In the genomic region with DNA sequence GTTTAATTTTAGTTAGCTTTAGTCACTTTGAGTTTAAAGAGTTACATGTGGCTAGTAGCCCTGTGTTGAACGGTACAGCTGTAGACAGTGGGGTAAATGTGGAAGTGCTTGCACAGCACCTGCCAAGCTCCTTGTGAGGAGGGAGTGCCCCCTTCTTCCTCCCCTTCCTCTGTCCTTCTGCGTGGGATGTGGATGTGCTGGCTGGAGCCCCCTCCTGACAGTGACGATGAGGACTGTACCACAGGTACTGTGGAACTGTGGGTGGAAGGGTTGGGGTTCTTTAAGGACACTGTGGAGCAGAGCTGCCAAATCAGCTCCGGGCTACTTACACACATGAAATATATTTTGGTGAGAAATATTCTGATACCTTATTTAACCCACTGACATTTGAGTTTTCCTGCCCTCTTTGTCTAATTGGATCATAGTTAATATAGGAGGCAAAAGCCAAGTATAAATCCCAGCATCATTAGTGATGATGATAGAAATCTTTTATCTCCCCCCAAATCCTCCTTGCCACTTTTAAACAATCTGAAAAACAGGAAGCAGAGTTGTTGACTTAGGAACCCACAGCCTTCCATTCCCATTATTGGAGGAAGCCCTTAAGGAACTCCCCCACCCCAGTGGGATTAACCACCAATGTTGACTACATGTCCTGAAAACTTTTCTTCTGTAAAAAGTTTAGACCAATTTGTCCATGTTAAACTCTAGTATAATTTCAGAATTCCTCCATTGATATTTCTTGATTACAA, we compare ENCODE assay signal across 1 cellular context.
TF ChIP-seq lines count a peak whose summit lies in the region.

No MANE protein-coding gene starts in this region.

TF ChIP-seq in A549, 52 proteins besides CTCF, POLR2A, EP300 and RAD21 (continued from another document):
- TF ChIP-seq, protein P1, sequence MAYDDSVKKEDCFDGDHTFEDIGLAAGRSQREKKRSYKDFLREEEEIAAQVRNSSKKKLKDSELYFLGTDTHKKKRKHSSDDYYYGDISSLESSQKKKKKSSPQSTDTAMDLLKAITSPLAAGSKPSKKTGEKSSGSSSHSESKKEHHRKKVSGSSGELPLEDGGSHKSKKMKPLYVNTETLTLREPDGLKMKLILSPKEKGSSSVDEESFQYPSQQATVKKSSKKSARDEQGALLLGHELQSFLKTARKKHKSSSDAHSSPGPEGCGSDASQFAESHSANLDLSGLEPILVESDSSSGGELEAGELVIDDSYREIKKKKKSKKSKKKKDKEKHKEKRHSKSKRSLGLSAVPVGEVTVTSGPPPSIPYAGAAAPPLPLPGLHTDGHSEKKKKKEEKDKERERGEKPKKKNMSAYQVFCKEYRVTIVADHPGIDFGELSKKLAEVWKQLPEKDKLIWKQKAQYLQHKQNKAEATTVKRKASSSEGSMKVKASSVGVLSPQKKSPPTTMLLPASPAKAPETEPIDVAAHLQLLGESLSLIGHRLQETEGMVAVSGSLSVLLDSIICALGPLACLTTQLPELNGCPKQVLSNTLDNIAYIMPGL (CRISPR knock-in tag; IDR thresholded peaks at IDR 0.05; ENCODE audit: borderline replicate concordance) = no peak
- TF ChIP-seq HES2 (IDR thresholded peaks at IDR 0.05) (no peak), FOSL2 (IDR thresholded peaks at IDR 0.05) (no peak), FOSL2 (CRISPR knock-in tag; IDR thresholded peaks at IDR 0.05) (no peak), FOSB (CRISPR knock-in tag; IDR thresholded peaks at IDR 0.05) (no peak), ELK1 (IDR thresholded peaks at IDR 0.05; ENCODE audit: low read depth, low read length) (no peak), HOXB5 (CRISPR knock-in tag; IDR thresholded peaks at IDR 0.05) (no peak), HOXA7 (CRISPR knock-in tag; IDR thresholded peaks at IDR 0.05) (no peak)
- TF ChIP-seq, protein P2, sequence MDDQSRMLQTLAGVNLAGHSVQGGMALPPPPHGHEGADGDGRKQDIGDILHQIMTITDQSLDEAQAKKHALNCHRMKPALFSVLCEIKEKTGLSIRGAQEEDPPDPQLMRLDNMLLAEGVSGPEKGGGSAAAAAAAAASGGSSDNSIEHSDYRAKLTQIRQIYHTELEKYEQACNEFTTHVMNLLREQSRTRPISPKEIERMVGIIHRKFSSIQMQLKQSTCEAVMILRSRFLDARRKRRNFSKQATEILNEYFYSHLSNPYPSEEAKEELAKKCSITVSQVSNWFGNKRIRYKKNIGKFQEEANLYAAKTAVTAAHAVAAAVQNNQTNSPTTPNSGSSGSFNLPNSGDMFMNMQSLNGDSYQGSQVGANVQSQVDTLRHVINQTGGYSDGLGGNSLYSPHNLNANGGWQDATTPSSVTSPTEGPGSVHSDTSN (IDR thresholded peaks at IDR 0.05) = no peak
- TF ChIP-seq, protein P3, sequence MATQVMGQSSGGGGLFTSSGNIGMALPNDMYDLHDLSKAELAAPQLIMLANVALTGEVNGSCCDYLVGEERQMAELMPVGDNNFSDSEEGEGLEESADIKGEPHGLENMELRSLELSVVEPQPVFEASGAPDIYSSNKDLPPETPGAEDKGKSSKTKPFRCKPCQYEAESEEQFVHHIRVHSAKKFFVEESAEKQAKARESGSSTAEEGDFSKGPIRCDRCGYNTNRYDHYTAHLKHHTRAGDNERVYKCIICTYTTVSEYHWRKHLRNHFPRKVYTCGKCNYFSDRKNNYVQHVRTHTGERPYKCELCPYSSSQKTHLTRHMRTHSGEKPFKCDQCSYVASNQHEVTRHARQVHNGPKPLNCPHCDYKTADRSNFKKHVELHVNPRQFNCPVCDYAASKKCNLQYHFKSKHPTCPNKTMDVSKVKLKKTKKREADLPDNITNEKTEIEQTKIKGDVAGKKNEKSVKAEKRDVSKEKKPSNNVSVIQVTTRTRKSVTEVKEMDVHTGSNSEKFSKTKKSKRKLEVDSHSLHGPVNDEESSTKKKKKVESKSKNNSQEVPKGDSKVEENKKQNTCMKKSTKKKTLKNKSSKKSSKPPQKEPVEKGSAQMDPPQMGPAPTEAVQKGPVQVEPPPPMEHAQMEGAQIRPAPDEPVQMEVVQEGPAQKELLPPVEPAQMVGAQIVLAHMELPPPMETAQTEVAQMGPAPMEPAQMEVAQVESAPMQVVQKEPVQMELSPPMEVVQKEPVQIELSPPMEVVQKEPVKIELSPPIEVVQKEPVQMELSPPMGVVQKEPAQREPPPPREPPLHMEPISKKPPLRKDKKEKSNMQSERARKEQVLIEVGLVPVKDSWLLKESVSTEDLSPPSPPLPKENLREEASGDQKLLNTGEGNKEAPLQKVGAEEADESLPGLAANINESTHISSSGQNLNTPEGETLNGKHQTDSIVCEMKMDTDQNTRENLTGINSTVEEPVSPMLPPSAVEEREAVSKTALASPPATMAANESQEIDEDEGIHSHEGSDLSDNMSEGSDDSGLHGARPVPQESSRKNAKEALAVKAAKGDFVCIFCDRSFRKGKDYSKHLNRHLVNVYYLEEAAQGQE (IDR thresholded peaks at IDR 0.05) = no peak
